In the genomic region with DNA sequence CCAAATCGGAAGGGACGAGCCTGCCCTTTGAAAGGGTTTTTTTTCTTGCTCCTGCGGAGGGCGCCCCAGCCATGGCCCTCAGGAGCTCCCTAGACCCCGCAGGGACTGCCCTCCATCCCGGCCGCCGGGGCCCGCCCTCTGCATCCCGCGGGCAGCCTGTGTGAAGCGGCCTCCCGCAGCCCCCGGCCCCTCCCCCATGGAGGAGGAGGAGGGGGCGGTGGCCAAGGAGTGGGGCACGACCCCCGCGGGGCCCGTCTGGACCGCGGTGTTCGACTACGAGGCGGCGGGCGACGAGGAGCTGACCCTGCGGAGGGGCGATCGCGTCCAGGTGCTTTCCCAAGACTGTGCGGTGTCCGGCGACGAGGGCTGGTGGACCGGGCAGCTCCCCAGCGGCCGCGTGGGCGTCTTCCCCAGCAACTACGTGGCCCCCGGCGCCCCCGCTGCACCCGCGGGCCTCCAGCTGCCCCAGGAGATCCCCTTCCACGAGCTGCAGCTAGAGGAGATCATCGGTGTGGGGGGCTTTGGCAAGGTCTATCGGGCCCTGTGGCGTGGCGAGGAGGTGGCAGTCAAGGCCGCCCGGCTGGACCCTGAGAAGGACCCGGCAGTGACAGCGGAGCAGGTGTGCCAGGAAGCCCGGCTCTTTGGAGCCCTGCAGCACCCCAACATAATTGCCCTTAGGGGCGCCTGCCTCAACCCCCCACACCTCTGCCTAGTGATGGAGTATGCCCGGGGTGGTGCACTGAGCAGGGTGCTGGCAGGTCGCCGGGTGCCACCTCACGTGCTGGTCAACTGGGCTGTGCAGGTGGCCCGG, we compare ENCODE assay signal across 8 cellular contexts. TPM values are rescaled to one million over a fixed set of nuclear protein-coding genes. Genes with fewer than 3 reads are reported as not detected.
DNase-seq lines count a peak whose midpoint lies in the region; ATAC-seq, FAIRE-seq and TF ChIP-seq lines count a peak whose summit lies in the region.

No MANE protein-coding gene starts in this region.

- H3K9me3 Mint-ChIP-seq in naive thymus-derived CD4-positive, alpha-beta T cell, result no peaks in the 10 kb centered on the region

- H3K27me3 ChIP-seq in naive thymus-derived CD4-positive, alpha-beta T cell (ENCODE audit: control insufficient read depth in 2 of 2, insufficient read depth in 2 of 2, low read length in 2 of 2), result no peaks in the 10 kb centered on the region

- intact Hi-C loops in naive thymus-derived CD4-positive, alpha-beta T cell (cut with micrococcal nuclease), result loop anchor here (1.0 to 5.0 kb wide), 8 partner anchors 30 to 367 kb away; a partner anchor contains a TSS

- peaks cover 0 to 5% (median 0%) of the 10 kb centered on the region in 3 experiments for H3K36me3 ChIP-seq in naive thymus-derived CD4-positive, alpha-beta T cell (ENCODE audit: control insufficient read depth in 2 of 3, insufficient read depth in 3 of 3, low read length in 3 of 3)

- peak; percentile 1 for ATAC-seq in HG03521 (IDR thresholded peaks at IDR 0.05; ENCODE audit: unreplicated experiment)
- ATAC-seq in naive thymus-derived CD4-positive, alpha-beta T cell, result peak; percentile 15

- POLR2A ChIA-PET in naive thymus-derived CD4-positive, alpha-beta T cell (lab: Charles Lee), result interaction anchor here (1.0 kb wide), 1 partner anchor 102 kb away, joined by 3 read pairs; a partner anchor contains a TSS

- no peak for FAIRE-seq in GM19239 (lab: Jason Lieb, UNC)

- peak overlapping the region in 3 of 9 donors; percentile 38 to 76 (median 67) for H3K27ac Mint-ChIP-seq in naive thymus-derived CD4-positive, alpha-beta T cell

- H3K4me3 Mint-ChIP-seq in naive thymus-derived CD4-positive, alpha-beta T cell, result peak overlapping the region; percentile 33 to 84 (median 71)

- DNase-seq in ACHN (peak; percentile 45), UCSD-AML1 (lab: John Stamatoyannopoulos, UW; ENCODE audit: unreplicated experiment) (peak; percentile 25), epithelial cell of esophagus (ENCODE audit: low read depth) (no peak), foreskin melanocyte (no peak), GM19239 (ENCODE audit: insufficient read length, low spot score) (no peak)
- peak in 3 of 9 donors; percentile 12 to 50 (median 19) for DNase-seq in naive thymus-derived CD4-positive, alpha-beta T cell

- peaks cover 0 to 4% (median 0%) of the 10 kb centered on the region in 5 donors for H3K36me3 Mint-ChIP-seq in naive thymus-derived CD4-positive, alpha-beta T cell

- H3K27ac ChIP-seq in naive thymus-derived CD4-positive, alpha-beta T cell (ENCODE audit: low read depth, low read length), result peak overlapping the region; percentile 86

- TF ChIP-seq CTCF in epithelial cell of esophagus (IDR thresholded peaks at IDR 0.05; ENCODE audit: insufficient read depth, low read depth, low read length, missing control alignments), result no peak

- peak overlapping the region; percentile 92 for H3K4me3 ChIP-seq in GM08714 (ENCODE audit: low read length)
- H3K4me3 ChIP-seq in epithelial cell of esophagus (ENCODE audit: low read length), result peak overlapping the region; percentile 53
- peak overlapping the region; percentile 27 for H3K4me3 ChIP-seq in naive thymus-derived CD4-positive, alpha-beta T cell (ENCODE audit: low read length)

- H3K4me1 ChIP-seq in naive thymus-derived CD4-positive, alpha-beta T cell (ENCODE audit: control insufficient read depth in 2 of 2, insufficient read depth in 2 of 2, low read length in 2 of 2), result peaks cover 5 to 10% of the 10 kb centered on the region in 2 donors

- H3K27me3 Mint-ChIP-seq in naive thymus-derived CD4-positive, alpha-beta T cell, result no peaks in the 10 kb centered on the region

- H3K4me1 Mint-ChIP-seq in naive thymus-derived CD4-positive, alpha-beta T cell, result peaks cover 14 to 39% (median 30%) of the 10 kb centered on the region in 7 donors

- CTCF ChIA-PET in naive thymus-derived CD4-positive, alpha-beta T cell (lab: Charles Lee), result no interaction called here

- H3K9me3 ChIP-seq in naive thymus-derived CD4-positive, alpha-beta T cell (ENCODE audit: control insufficient read depth in 2 of 3, low read length in 3 of 3), result no peaks in the 10 kb centered on the region

- in situ Hi-C loops in ACHN (cut with HindIII; ENCODE audit: low pct_ligation_motif_present, low pct_unique_long_range_greater_than_20kb, low sequenced_read_pairs), result no loop called here

RNA-seq across cellular contexts. Expression of a gene that starts 0.8 kb away (rescaled TPM):
- total RNA-seq in naive thymus-derived CD4-positive, alpha-beta T cell, result 10 to 100 TPM; 22.3 to 31.5 (median 27.0) TPM
- polyA plus RNA-seq in naive thymus-derived CD4-positive, alpha-beta T cell, result under 1 TPM; 0.09 to 0.52 TPM

RNA-seq across cellular contexts. Expression of a gene that starts 26.1 kb away (rescaled TPM):
- not detected for total RNA-seq in naive thymus-derived CD4-positive, alpha-beta T cell
- not detected for polyA plus RNA-seq in naive thymus-derived CD4-positive, alpha-beta T cell

RNA-seq across cellular contexts. Expression of a gene that starts 34.4 kb away (rescaled TPM):
- 1 to 10 TPM in 4 of 5 experiments, under 1 TPM in 1; 0.29 to 2.5 (median 1.5) TPM for total RNA-seq in naive thymus-derived CD4-positive, alpha-beta T cell
- polyA plus RNA-seq in naive thymus-derived CD4-positive, alpha-beta T cell, result not detected

Comparison
In these comparisons a context has a peak if more than half of its experiments do, and no peak if none do; other contexts are left out.
1. DNase-seq: peak in ACHN (single experiment) and UCSD-AML1 (single experiment); none in epithelial cell of esophagus (single experiment), foreskin melanocyte (single experiment) and GM19239 (single experiment).
2. H3K4me3 ChIP-seq: peak in every context shown above with its lines; median percentile 92 in GM08714; 53 in epithelial cell of esophagus; 27 in naive thymus-derived CD4-positive, alpha-beta T cell.